Comparison of ENCODE assay signal across 8 cellular contexts in genomic region chr10:119178371-119179119, GRCh38. TPM values are rescaled to one million over a fixed set of nuclear protein-coding genes. Genes with fewer than 3 reads are reported as not detected.
DNase-seq lines count a peak whose midpoint lies in the region; ATAC-seq and TF ChIP-seq lines count a peak whose summit lies in the region.

Gene PRDX3 (minus strand): TSS chr10:119178812. CDS start chr10:119178790, 22 bp downstream.

- H3K4me3 Mint-ChIP-seq in activated naive CD4-positive, alpha-beta T cell treated with anti-CD3 and anti-CD28 coated beads, Interleukin-2, amount 50 U/mL, for 24 hours: peak within 1 kb of the TSS; percentile 99

- DNase-seq in NCI-H1048 (lab: John Stamatoyannopoulos, UW) (peak; percentile 90), SK-N-SH (peak; percentile 97), glomerular visceral epithelial cell (ENCODE audit: extremely low spot score) (peak; percentile 94), ovary (peak; percentile 90 to 95 (median 93)), thyroid gland (peak; percentile 95 to 96)

- H3K36me3 ChIP-seq in SK-N-SH (replicated peaks in 1 of 2; ENCODE audit: control insufficient read depth in 1 of 2, insufficient read depth in 2 of 2, low read length in 1 of 2): peaks cover 20% of the 10 kb centered on the region in 2 experiments
- no peaks in the 10 kb centered on the region for H3K36me3 ChIP-seq in ovary
- H3K36me3 ChIP-seq in thyroid gland: peaks cover 0 to 2% of the 10 kb centered on the region in 2 donors

- 0% methylated on average over 23 of the region's 45 CpGs for WGBS in SK-N-SH (ENCODE audit: low lambda C conversion rate)
- WGBS in ovary, 3 donors: 0 to 1% (median 1%) methylated on average over 29 to 45 of the region's 45 CpGs
- 0% methylated on average over 8 to 31 of the region's 45 CpGs for WGBS in thyroid gland, 2 donors

- no peaks in the 10 kb centered on the region for H4K20me1 ChIP-seq in SK-N-SH (ENCODE audit: insufficient read depth)

- H3F3A ChIP-seq in SK-N-SH (replicated peaks; ENCODE audit: insufficient read depth): no peaks in the 10 kb centered on the region

- H3K27ac ChIP-seq in SK-N-SH (ENCODE audit: low read depth in 2 of 2, low read length in 1 of 2) (peak within 1 kb of the TSS; percentile 82 to 98), ovary (peak within 1 kb of the TSS; percentile 89 to 90), thyroid gland (peak within 1 kb of the TSS; percentile 87 to 91 (median 88))

- no peaks in the 10 kb centered on the region for H3K27me3 Mint-ChIP-seq in activated naive CD4-positive, alpha-beta T cell treated with anti-CD3 and anti-CD28 coated beads, Interleukin-2, amount 50 U/mL, for 24 hours

- no peaks in the 10 kb centered on the region for H3K9me3 Mint-ChIP-seq in activated naive CD4-positive, alpha-beta T cell treated with anti-CD3 and anti-CD28 coated beads, Interleukin-2, amount 50 U/mL, for 24 hours

- H3K36me3 Mint-ChIP-seq in activated naive CD4-positive, alpha-beta T cell treated with anti-CD3 and anti-CD28 coated beads, Interleukin-2, amount 50 U/mL, for 24 hours: peaks cover 11% of the 10 kb centered on the region

- ATAC-seq in HG02571 (IDR thresholded peaks at IDR 0.05; ENCODE audit: unreplicated experiment): peak; percentile 89

- POLR2A ChIA-PET in SK-N-SH (lab: Yijun Ruan, JAX): interaction anchor here (0.8 to 1.5 kb wide), 3 partner anchors 13 to 34 kb away, joined by 3 to 4 read pairs (median 3); partner anchors contain the start of gene SFXN4

- peaks cover 8 to 18% of the 10 kb centered on the region in 2 experiments; a peak in 3 of 4 replicates for H3K4me1 ChIP-seq in SK-N-SH (ENCODE audit: control insufficient read depth in 1 of 2, insufficient read depth in 2 of 2, low read depth in 1 of 2, low read length in 1 of 2)
- H3K4me1 ChIP-seq in ovary (ENCODE audit: insufficient read depth): peaks cover 2% of the 10 kb centered on the region
- peaks cover 21 to 22% of the 10 kb centered on the region in 2 donors for H3K4me1 ChIP-seq in thyroid gland

- peaks cover 38% of the 10 kb centered on the region for H3K4me1 Mint-ChIP-seq in activated naive CD4-positive, alpha-beta T cell treated with anti-CD3 and anti-CD28 coated beads, Interleukin-2, amount 50 U/mL, for 24 hours

- H3K9me2 ChIP-seq in SK-N-SH: no peaks in the 10 kb centered on the region

- H3K4me2 ChIP-seq in SK-N-SH: peak within 1 kb of the TSS; percentile 97

- H3K4me3 ChIP-seq in GM08714 (ENCODE audit: low read length): peak within 1 kb of the TSS; percentile 86
- H3K4me3 ChIP-seq in SK-N-SH (ENCODE audit: low read depth in 2 of 2, low read length in 1 of 2): peak within 1 kb of the TSS; percentile 81 to 97
- peak within 1 kb of the TSS; percentile 62 for H3K4me3 ChIP-seq in ovary
- H3K4me3 ChIP-seq in thyroid gland (replicated peaks in 1 of 3): peak within 1 kb of the TSS; percentile 29 to 68 (median 66)

- no peak for TF ChIP-seq EP300 in SK-N-SH (IDR thresholded peaks at IDR 0.05; ENCODE audit: borderline replicate concordance in 1 of 2, low read depth in 1 of 2, low read length in 1 of 2)
- no peak for TF ChIP-seq EP300 in ovary (IDR thresholded peaks at IDR 0.05)

- H3K9ac ChIP-seq in SK-N-SH: peak within 1 kb of the TSS; percentile 92

- 0 out of 2 replicates have a peak, but pooled peaks have one; percentile 17 for TF ChIP-seq CTCF in SK-N-SH (IDR thresholded peaks at IDR 0.05)
- TF ChIP-seq CTCF in ovary (IDR thresholded peaks at IDR 0.05): peak in 1 of 3 donors; percentile 18
- TF ChIP-seq CTCF in thyroid gland (IDR thresholded peaks at IDR 0.05): peak in 1 of 6 experiments; percentile 9

- H3K27me3 ChIP-seq in SK-N-SH (ENCODE audit: insufficient read depth): no peaks in the 10 kb centered on the region
- H3K27me3 ChIP-seq in ovary: no peaks in the 10 kb centered on the region
- no peaks in the 10 kb centered on the region for H3K27me3 ChIP-seq in thyroid gland

- intact Hi-C loops in ovary (cut with DNase I) (no loop called here), thyroid gland (cut with DNase I) (no loop called here)

- H3K9me3 ChIP-seq in SK-N-SH (no peaks in the 10 kb centered on the region), ovary (no peaks in the 10 kb centered on the region), thyroid gland (no peaks in the 10 kb centered on the region)

- H2AFZ ChIP-seq in SK-N-SH (ENCODE audit: low read depth): peak within 1 kb of the TSS; percentile 96

- CTCF ChIA-PET in SK-N-SH (lab: Yijun Ruan, JAX): interaction anchor here (2.8 kb wide), 1 partner anchor 21 kb away, joined by 12 read pairs; no protein-coding TSS in a partner anchor

- no peak for TF ChIP-seq RAD21 in SK-N-SH (IDR thresholded peaks at IDR 0.05; ENCODE audit: low read length)

- peak within 1 kb of the TSS; percentile 99 for H3K27ac Mint-ChIP-seq in activated naive CD4-positive, alpha-beta T cell treated with anti-CD3 and anti-CD28 coated beads, Interleukin-2, amount 50 U/mL, for 24 hours

- peak; percentile 72 for TF ChIP-seq POLR2A in ovary (IDR thresholded peaks at IDR 0.05)
- peak in 1 of 2 donors; percentile 79 for TF ChIP-seq POLR2A in thyroid gland (IDR thresholded peaks at IDR 0.05)

- peaks cover 49% of the 10 kb centered on the region for H3K79me2 ChIP-seq in SK-N-SH (ENCODE audit: insufficient read depth)

TF ChIP-seq in SK-N-SH, 30 proteins besides CTCF, POLR2A, EP300 and RAD21 (continues in another document):
- TF ChIP-seq REST (IDR thresholded peaks at IDR 0.05; ENCODE audit: low read depth, low read length) (peak; percentile 72; the same call in 1 of the 2 replicates), ELF1 (IDR thresholded peaks at IDR 0.05) (no peak; the same call in 1 of the 2 replicates), TAF1 (IDR thresholded peaks at IDR 0.05; ENCODE audit: borderline replicate concordance, low read depth, low read length) (peak; percentile 98), GABPA (IDR thresholded peaks at IDR 0.05; ENCODE audit: low read depth) (peak; percentile 54; the same call in 1 of the 2 replicates), SIN3A (IDR thresholded peaks at IDR 0.05; ENCODE audit: borderline replicate concordance, low read depth, low read length) (peak; percentile 75; the same call in 1 of the 2 replicates), MAX (IDR thresholded peaks at IDR 0.05; ENCODE audit: low read depth) (peak; percentile 24; the same call in 1 of the 2 replicates), USF2 (IDR thresholded peaks at IDR 0.05; ENCODE audit: borderline replicate concordance, low read depth, low read length) (no peak), MXI1 (IDR thresholded peaks at IDR 0.05; ENCODE audit: low read depth, low read length) (peak; percentile 97)
- TF ChIP-seq, protein P1, sequence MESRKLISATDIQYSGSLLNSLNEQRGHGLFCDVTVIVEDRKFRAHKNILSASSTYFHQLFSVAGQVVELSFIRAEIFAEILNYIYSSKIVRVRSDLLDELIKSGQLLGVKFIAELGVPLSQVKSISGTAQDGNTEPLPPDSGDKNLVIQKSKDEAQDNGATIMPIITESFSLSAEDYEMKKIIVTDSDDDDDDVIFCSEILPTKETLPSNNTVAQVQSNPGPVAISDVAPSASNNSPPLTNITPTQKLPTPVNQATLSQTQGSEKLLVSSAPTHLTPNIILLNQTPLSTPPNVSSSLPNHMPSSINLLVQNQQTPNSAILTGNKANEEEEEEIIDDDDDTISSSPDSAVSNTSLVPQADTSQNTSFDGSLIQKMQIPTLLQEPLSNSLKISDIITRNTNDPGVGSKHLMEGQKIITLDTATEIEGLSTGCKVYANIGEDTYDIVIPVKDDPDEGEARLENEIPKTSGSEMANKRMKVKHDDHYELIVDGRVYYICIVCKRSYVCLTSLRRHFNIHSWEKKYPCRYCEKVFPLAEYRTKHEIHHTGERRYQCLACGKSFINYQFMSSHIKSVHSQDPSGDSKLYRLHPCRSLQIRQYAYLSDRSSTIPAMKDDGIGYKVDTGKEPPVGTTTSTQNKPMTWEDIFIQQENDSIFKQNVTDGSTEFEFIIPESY (IDR thresholded peaks at IDR 0.05; ENCODE audit: borderline replicate concordance, low read depth): peak; percentile 90

RNA-seq across cellular contexts. Expression of gene PRDX3, which starts in this region (rescaled TPM):
- 193 and 278 TPM in 2 replicates for polyA plus RNA-seq in SK-N-SH (2012; rRNA removed)
- 306 and 319 TPM in 2 replicates for polyA plus RNA-seq in SK-N-SH (2012; cell fraction: cytosol; rRNA removed)
- 64.2 and 128 TPM in 2 replicates for polyA plus RNA-seq in SK-N-SH (2012; cell fraction: nucleus; rRNA removed)
- 100 to 1,000 TPM in 2 of 7 donors, 10 to 100 TPM in 5; 65.7 to 116 (median 79.0) TPM for total RNA-seq in ovary
- polyA plus RNA-seq in ovary: 100 to 1,000 TPM in 1 of 2 donors, 10 to 100 TPM in 1; 90.3 to 159 TPM
- total RNA-seq in thyroid gland: 100 to 1,000 TPM; 137 to 299 (median 243) TPM

Comparison
In these comparisons a context has a peak if more than half of its experiments do, and no peak if none do; other contexts are left out.
1. Peak in every context shown above with its lines: DNase-seq, ATAC-seq, H3K4me3 ChIP-seq and H3K27ac ChIP-seq.